Comparison of ENCODE assay signal across 11 cellular contexts in genomic region chr19:46288896-46289588, GRCh38. TPM values are rescaled to one million over a fixed set of nuclear protein-coding genes. Genes with fewer than 3 reads are reported as not detected.
DNase-seq lines count a peak whose midpoint lies in the region; ATAC-seq lines count a peak whose summit lies in the region.
"Had no signal": no experiment of that assay in that cellular context is flagged by ENCODE, and none has a peak within 500 bp of the region (broad histone marks: within the 10 kb centered on the region; RNA-seq: fewer than 3 reads in every experiment).

No MANE protein-coding gene starts in this region.

- ATAC-seq in HG03280 (IDR thresholded peaks at IDR 0.05; ENCODE audit: unreplicated experiment) (no peak), GM21367 (IDR thresholded peaks at IDR 0.05; ENCODE audit: unreplicated experiment) (no peak)
- ATAC-seq: effector memory CD8-positive, alpha-beta T cell had no signal

- peak; percentile 92 for DNase-seq in COLO829 (ENCODE audit: low spot score)
- peak; percentile 97 for DNase-seq in NCI-H226
- DNase-seq in dermis microvascular lymphatic vessel endothelial cell (ENCODE audit: low read depth in 2 of 2), result peak; percentile 90
- DNase-seq in myocyte (ENCODE audit: low read depth), result peak; percentile 67
- no peak for DNase-seq in NCI-H1048 (lab: John Stamatoyannopoulos, UW)
- no peak for DNase-seq in DMS153 treated with DMSO at 0.1 percent for 48 hours (lab: John Stamatoyannopoulos, UW; ENCODE audit: unreplicated experiment)
- DNase-seq: activated CD4-positive, alpha-beta T cell treated with anti-CD3 and anti-CD28 coated beads, Interleukin-2, amount 50 U/mL, for 48 hours; effector memory CD8-positive, alpha-beta T cell; NCI-H1436 treated with DMSO at 0.1 percent for 48 hours had no signal

RNA-seq across cellular contexts. Expression of gene HIF3A, which starts 7.8 kb away (rescaled TPM):
- 11.9 and 14.8 TPM in 2 replicates for total RNA-seq in dermis microvascular lymphatic vessel endothelial cell
- total RNA-seq in myocyte, result not detected in 2 replicates
- polyA plus RNA-seq in myocyte (2012), result not detected

RNA-seq across cellular contexts. Expression of gene PPP5C, which starts 57.8 kb away (rescaled TPM):
- 65.0 and 86.1 TPM in 2 replicates for total RNA-seq in dermis microvascular lymphatic vessel endothelial cell
- total RNA-seq in myocyte, result 48.7 and 71.6 TPM in 2 replicates
- 57.6 TPM for polyA plus RNA-seq in myocyte (2012)

RNA-seq across cellular contexts. Expression of gene IGFL1, which starts 59.5 kb away (rescaled TPM):
- total RNA-seq in dermis microvascular lymphatic vessel endothelial cell, result not detected in 2 replicates
- total RNA-seq in myocyte, result not detected in 2 replicates
- polyA plus RNA-seq in myocyte (2012), result not detected

Comparison
In these comparisons a context has a peak if more than half of its experiments do, and no peak if none do; other contexts are left out.
1. DNase-seq: peak in COLO829 (single experiment), NCI-H226 (single experiment), dermis microvascular lymphatic vessel endothelial cell (2 of 2) and myocyte (single experiment); none in NCI-H1048 (single experiment) and DMS153 treated with DMSO at 0.1 percent for 48 hours (single experiment).
2. RNA of gene HIF3A, which starts 7.8 kb away (total RNA-seq): 11.9 to 14.8 TPM in dermis microvascular lymphatic vessel endothelial cell; not detected in myocyte; every median in the first group is over 10 times any median in the second.